Comparison of ENCODE assay signal across 8 cellular contexts in genomic region chr1:107529511-107530149, GRCh38.
A peak's percentile ranks its signal among the peaks of the same experiment; 100 is the strongest.
DNase-seq lines count a peak whose midpoint lies in the region; ATAC-seq and TF ChIP-seq lines count a peak whose summit lies in the region.

No MANE protein-coding gene starts in this region.

- no peak overlapping the region for H3K27ac Mint-ChIP-seq in activated T-cell treated with anti-CD3 and anti-CD28 coated beads, Interleukin-2, amount 50 U/mL, for 72 hours
- H3K27ac Mint-ChIP-seq in activated T-cell treated with anti-CD3 and anti-CD28 coated beads, Interleukin-2, amount 50 U/mL, for 24 hours: no peak overlapping the region
- peak overlapping the region; percentile 46 for H3K27ac Mint-ChIP-seq in MCF 10A (ENCODE audit: low read depth, unreplicated experiment)

- TF ChIP-seq EP300 in transverse colon (IDR thresholded peaks at IDR 0.05; ENCODE audit: low read depth): no peak

- H3K27me3 Mint-ChIP-seq in activated T-cell treated with anti-CD3 and anti-CD28 coated beads, Interleukin-2, amount 50 U/mL, for 72 hours (ENCODE audit: low read depth): peaks cover 20% of the 10 kb centered on the region
- peaks cover 20% of the 10 kb centered on the region for H3K27me3 Mint-ChIP-seq in activated T-cell treated with anti-CD3 and anti-CD28 coated beads, Interleukin-2, amount 50 U/mL, for 24 hours
- no peaks in the 10 kb centered on the region for H3K27me3 Mint-ChIP-seq in MCF 10A (ENCODE audit: insufficient read depth, unreplicated experiment)

- no peaks in the 10 kb centered on the region for H3K27me3 ChIP-seq in transverse colon

- POLR2A ChIA-PET in MCF 10A (lab: Yijun Ruan, JAX): interaction anchor here (0.6 to 6.9 kb wide), 23 partner anchors 9 to 257 kb away, joined by 3 to 39 read pairs (median 3); no protein-coding TSS in a partner anchor

- peak; percentile 8 to 12 for DNase-seq in activated T-cell treated with anti-CD3 and anti-CD28 coated beads, Interleukin-2, amount 50 U/mL, for 72 hours
- DNase-seq in activated T-cell treated with anti-CD3 and anti-CD28 coated beads, Interleukin-2, amount 50 U/mL, for 24 hours: no peak
- DNase-seq in NCI-H748 treated with DMSO at 0.1 percent for 48 hours (lab: John Stamatoyannopoulos, UW) (peak; percentile 48), MCF 10A (ENCODE audit: unreplicated experiment) (peak; percentile 75), left colon (peak in 1 of 2 donors; percentile 10), transverse colon (peak; percentile 19)

- H3K36me3 ChIP-seq in transverse colon: no peaks in the 10 kb centered on the region

- 22 to 36% methylated on average over 6 of the region's 6 CpGs for WGBS in transverse colon (ENCODE audit: low coverage in 1 of 2), 2 donors

- in situ Hi-C loops in transverse colon (cut with MboI; ENCODE audit: low pct_ligation_motif_present in 1 of 4, low pct_unique_long_range_greater_than_20kb in 1 of 4, low sequenced_read_pairs in 3 of 4): loop anchor here in 2 of 4 donors (10.0 to 25.0 kb wide), 3 partner anchors 208 to 255 kb away; no protein-coding TSS in a partner anchor

- TF ChIP-seq CTCF in MCF 10A (IDR thresholded peaks at IDR 0.05; ENCODE audit: unreplicated experiment) (peak; percentile 79), transverse colon (IDR thresholded peaks at IDR 0.05) (peak; percentile 73 to 85 (median 77))

- peaks cover under 1 to 5% (median under 1%) of the 10 kb centered on the region in 4 donors for H3K4me1 ChIP-seq in transverse colon

- CTCF ChIA-PET in MCF 10A (lab: Yijun Ruan, JAX): interaction anchor here (0.6 to 10.7 kb wide), 112 partner anchors 8 to 1741 kb away, joined by 3 to 240 read pairs (median 4); partner anchors contain the start of gene PRMT6

- no peaks in the 10 kb centered on the region for H3K9me3 ChIP-seq in transverse colon

- no peak overlapping the region for H3K4me3 Mint-ChIP-seq in activated T-cell treated with anti-CD3 and anti-CD28 coated beads, Interleukin-2, amount 50 U/mL, for 72 hours
- no peak overlapping the region for H3K4me3 Mint-ChIP-seq in activated T-cell treated with anti-CD3 and anti-CD28 coated beads, Interleukin-2, amount 50 U/mL, for 24 hours
- H3K4me3 Mint-ChIP-seq in MCF 10A (ENCODE audit: unreplicated experiment): no peak overlapping the region

- no TSS peak for BruUV-seq in MCF 10A (replicated peaks; lab: Mats Ljungman, UMichigan)

- peak; percentile 56 to 62 for ATAC-seq in activated T-cell treated with anti-CD3 and anti-CD28 coated beads, Interleukin-2, amount 50 U/mL, for 72 hours (replicated peaks in 1 of 2)
- ATAC-seq in GM21515 (IDR thresholded peaks at IDR 0.05; ENCODE audit: unreplicated experiment) (peak; percentile 98), HG03558 (IDR thresholded peaks at IDR 0.05; ENCODE audit: extremely low read depth, unreplicated experiment) (peak; percentile 97), left colon (peak; percentile 91)

- H3K27ac ChIP-seq in transverse colon: peak overlapping the region in 1 of 4 donors; percentile 15

- H3K4me1 Mint-ChIP-seq in activated T-cell treated with anti-CD3 and anti-CD28 coated beads, Interleukin-2, amount 50 U/mL, for 72 hours (ENCODE audit: low read depth): peaks cover 7% of the 10 kb centered on the region
- H3K4me1 Mint-ChIP-seq in activated T-cell treated with anti-CD3 and anti-CD28 coated beads, Interleukin-2, amount 50 U/mL, for 24 hours (ENCODE audit: low read depth): no peaks in the 10 kb centered on the region
- H3K4me1 Mint-ChIP-seq in MCF 10A (ENCODE audit: insufficient read depth, unreplicated experiment): peaks cover 39% of the 10 kb centered on the region

- no peak overlapping the region for H3K4me3 ChIP-seq in transverse colon

- intact Hi-C loops in MCF 10A (cut with micrococcal nuclease) (loop anchor here (1.0 to 2.0 kb wide), 3 partner anchors 99 to 252 kb away; no protein-coding TSS in a partner anchor), left colon (cut with DNase I, micrococcal nuclease) (loop anchor here in 1 of 2 donors (5.0 kb wide), 2 partner anchors 218 to 252 kb away; no protein-coding TSS in a partner anchor), transverse colon (cut with DNase I; ENCODE audit: low total_unique reads) (no loop called here)

- no peak for TF ChIP-seq POLR2A in transverse colon (IDR thresholded peaks at IDR 0.05)

- no peaks in the 10 kb centered on the region for H3K36me3 Mint-ChIP-seq in activated T-cell treated with anti-CD3 and anti-CD28 coated beads, Interleukin-2, amount 50 U/mL, for 72 hours (ENCODE audit: insufficient read depth in 2 of 2)
- H3K36me3 Mint-ChIP-seq in activated T-cell treated with anti-CD3 and anti-CD28 coated beads, Interleukin-2, amount 50 U/mL, for 24 hours (ENCODE audit: low read depth): no peaks in the 10 kb centered on the region
- no peaks in the 10 kb centered on the region for H3K36me3 Mint-ChIP-seq in MCF 10A (ENCODE audit: insufficient read depth, unreplicated experiment)

- H3K9me3 Mint-ChIP-seq in activated T-cell treated with anti-CD3 and anti-CD28 coated beads, Interleukin-2, amount 50 U/mL, for 72 hours: no peaks in the 10 kb centered on the region
- H3K9me3 Mint-ChIP-seq in activated T-cell treated with anti-CD3 and anti-CD28 coated beads, Interleukin-2, amount 50 U/mL, for 24 hours: no peaks in the 10 kb centered on the region
- no peaks in the 10 kb centered on the region for H3K9me3 Mint-ChIP-seq in MCF 10A (ENCODE audit: unreplicated experiment)
